In the genomic region with DNA sequence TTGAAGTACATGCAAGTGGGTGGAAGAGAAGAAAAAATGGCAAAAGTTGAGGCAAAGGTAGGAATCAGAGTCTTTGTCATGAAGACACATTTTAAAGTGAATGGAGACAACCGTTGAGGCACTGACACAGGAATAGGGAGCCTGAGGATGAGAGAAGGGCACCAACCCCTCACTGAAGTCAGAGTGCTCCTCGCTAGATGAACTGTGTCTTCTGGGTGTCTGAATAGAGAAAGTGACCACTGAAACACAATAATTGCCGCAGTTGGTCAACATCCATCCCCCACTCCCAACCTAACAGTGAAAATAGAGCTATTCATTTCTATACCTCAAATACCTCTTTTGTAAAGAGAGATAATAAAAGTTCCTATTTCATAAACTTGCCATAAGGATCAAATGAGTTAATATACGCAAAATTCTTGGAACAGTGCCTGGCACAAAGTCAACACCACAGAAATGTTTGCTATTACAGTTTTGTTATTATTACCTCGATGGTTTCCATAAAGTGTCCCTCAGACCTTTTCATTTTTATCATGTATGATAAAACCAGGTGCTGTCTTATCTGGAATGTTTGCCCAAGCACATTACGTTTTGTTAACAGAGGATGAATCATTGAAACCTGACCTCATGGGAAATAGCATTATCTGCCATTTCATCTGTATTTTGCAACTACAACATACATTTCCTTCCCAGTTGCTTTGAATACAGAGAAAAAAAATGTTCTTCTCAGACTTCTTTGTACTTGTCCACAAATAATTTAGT, we compare ENCODE assay signal across 1 cellular context.
TF ChIP-seq lines count a peak whose summit lies in the region.

No MANE protein-coding gene starts in this region.

TF ChIP-seq in K562, 482 proteins besides CTCF, POLR2A, EP300 and RAD21 (continued from another document and continues in another):
- TF ChIP-seq, protein P1, sequence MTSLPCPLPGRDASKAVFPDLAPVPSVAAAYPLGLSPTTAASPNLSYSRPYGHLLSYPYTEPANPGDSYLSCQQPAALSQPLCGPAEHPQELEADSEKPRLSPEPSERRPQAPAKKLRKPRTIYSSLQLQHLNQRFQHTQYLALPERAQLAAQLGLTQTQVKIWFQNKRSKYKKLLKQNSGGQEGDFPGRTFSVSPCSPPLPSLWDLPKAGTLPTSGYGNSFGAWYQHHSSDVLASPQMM (CRISPR knock-in tag; IDR thresholded peaks at IDR 0.05) = no peak
- TF ChIP-seq, protein P2, sequence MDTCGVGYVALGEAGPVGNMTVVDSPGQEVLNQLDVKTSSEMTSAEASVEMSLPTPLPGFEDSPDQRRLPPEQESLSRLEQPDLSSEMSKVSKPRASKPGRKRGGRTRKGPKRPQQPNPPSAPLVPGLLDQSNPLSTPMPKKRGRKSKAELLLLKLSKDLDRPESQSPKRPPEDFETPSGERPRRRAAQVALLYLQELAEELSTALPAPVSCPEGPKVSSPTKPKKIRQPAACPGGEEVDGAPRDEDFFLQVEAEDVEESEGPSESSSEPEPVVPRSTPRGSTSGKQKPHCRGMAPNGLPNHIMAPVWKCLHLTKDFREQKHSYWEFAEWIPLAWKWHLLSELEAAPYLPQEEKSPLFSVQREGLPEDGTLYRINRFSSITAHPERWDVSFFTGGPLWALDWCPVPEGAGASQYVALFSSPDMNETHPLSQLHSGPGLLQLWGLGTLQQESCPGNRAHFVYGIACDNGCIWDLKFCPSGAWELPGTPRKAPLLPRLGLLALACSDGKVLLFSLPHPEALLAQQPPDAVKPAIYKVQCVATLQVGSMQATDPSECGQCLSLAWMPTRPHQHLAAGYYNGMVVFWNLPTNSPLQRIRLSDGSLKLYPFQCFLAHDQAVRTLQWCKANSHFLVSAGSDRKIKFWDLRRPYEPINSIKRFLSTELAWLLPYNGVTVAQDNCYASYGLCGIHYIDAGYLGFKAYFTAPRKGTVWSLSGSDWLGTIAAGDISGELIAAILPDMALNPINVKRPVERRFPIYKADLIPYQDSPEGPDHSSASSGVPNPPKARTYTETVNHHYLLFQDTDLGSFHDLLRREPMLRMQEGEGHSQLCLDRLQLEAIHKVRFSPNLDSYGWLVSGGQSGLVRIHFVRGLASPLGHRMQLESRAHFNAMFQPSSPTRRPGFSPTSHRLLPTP (IDR thresholded peaks at IDR 0.05; ENCODE audit: borderline replicate concordance, extremely low read depth, insufficient read length) = no peak
- peak; percentile 30; the same call in 1 of the 2 replicates for TF ChIP-seq TAL1 (IDR thresholded peaks at IDR 0.05)
- TF ChIP-seq MYBL2 (IDR thresholded peaks at IDR 0.05; ENCODE audit: low read depth) = no peak
- no peak for TF ChIP-seq MYBL2 (CRISPR knock-in tag; IDR thresholded peaks at IDR 0.05; ENCODE audit: borderline replicate concordance)
- TF ChIP-seq, protein P3, sequence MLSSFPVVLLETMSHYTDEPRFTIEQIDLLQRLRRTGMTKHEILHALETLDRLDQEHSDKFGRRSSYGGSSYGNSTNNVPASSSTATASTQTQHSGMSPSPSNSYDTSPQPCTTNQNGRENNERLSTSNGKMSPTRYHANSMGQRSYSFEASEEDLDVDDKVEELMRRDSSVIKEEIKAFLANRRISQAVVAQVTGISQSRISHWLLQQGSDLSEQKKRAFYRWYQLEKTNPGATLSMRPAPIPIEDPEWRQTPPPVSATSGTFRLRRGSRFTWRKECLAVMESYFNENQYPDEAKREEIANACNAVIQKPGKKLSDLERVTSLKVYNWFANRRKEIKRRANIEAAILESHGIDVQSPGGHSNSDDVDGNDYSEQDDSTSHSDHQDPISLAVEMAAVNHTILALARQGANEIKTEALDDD (IDR thresholded peaks at IDR 0.05) = no peak
- TF ChIP-seq ZNF324 (CRISPR knock-in tag; IDR thresholded peaks at IDR 0.05) = no peak
- TF ChIP-seq, protein P4, sequence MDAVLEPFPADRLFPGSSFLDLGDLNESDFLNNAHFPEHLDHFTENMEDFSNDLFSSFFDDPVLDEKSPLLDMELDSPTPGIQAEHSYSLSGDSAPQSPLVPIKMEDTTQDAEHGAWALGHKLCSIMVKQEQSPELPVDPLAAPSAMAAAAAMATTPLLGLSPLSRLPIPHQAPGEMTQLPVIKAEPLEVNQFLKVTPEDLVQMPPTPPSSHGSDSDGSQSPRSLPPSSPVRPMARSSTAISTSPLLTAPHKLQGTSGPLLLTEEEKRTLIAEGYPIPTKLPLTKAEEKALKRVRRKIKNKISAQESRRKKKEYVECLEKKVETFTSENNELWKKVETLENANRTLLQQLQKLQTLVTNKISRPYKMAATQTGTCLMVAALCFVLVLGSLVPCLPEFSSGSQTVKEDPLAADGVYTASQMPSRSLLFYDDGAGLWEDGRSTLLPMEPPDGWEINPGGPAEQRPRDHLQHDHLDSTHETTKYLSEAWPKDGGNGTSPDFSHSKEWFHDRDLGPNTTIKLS (IDR thresholded peaks at IDR 0.05; ENCODE audit: borderline replicate concordance, low read depth) = no peak
- TF ChIP-seq, protein P5, sequence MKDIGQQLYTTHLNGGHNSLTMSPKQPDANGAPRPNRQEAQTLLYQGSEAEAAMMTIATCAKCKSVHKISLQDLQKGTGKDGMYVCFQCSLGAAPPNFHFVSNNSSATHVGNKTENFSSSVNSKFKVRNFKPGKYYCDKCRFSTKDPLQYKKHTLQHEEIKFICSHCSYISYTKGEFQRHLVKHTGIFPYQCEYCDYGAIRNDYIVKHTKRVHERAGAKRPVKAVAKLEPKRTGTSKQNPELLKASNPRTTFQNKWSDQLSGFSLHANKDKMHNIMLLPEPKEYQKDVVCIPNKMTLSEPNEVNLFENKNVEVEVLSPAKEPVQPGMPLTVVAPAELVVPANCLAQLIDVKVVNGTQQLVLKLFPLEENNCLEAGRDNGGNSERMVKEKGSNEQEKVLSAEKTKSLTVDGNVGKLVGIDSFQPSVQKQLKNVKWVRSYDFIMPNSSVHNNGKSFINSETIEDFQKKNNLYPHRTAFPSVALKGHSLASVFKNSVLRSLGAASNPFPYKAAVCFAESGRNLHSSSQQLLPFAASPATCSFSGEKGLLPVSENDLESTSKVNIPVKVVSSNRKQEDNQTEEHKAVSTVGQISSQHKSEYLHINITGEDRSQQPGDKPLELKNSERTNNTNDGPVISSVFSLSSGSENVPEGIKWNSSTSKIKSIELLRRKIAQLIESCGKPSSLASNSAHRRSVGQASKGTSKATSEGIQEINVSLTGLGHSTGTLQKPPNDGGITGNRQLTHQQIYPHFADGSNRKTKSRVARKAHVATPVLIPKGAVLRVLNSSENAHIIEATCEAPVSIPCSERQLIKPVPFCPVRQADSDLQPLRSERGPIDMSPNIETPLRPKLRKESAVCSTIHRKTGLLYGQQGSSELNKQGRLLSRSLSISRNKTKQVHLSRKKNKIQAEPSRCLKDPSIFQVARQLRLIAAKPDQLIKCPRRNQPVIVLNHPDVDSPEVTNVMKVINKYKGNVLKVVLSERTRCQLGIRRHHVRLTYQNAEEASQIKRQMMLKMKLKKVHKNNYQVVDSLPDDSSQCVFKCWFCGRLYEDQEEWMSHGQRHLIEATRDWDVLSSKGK (CRISPR knock-in tag; IDR thresholded peaks at IDR 0.05) = no peak
- TF ChIP-seq, protein P6, sequence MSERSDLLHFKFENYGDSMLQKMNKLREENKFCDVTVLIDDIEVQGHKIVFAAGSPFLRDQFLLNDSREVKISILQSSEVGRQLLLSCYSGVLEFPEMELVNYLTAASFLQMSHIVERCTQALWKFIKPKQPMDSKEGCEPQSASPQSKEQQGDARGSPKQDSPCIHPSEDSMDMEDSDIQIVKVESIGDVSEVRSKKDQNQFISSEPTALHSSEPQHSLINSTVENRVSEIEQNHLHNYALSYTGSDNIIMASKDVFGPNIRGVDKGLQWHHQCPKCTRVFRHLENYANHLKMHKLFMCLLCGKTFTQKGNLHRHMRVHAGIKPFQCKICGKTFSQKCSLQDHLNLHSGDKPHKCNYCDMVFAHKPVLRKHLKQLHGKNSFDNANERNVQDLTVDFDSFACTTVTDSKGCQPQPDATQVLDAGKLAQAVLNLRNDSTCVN (CRISPR knock-in tag; IDR thresholded peaks at IDR 0.05) = no peak
- no peak for TF ChIP-seq WHSC1 (IDR thresholded peaks at IDR 0.05; ENCODE audit: low read length)
- no peak for TF ChIP-seq TAF9B (IDR thresholded peaks at IDR 0.05; ENCODE audit: partially characterized antibody)
- TF ChIP-seq ESRRA (IDR thresholded peaks at IDR 0.05; ENCODE audit: borderline replicate concordance, low read depth) = no peak
- no peak for TF ChIP-seq RFX5 (IDR thresholded peaks at IDR 0.05; ENCODE audit: low read depth, low read length)
- TF ChIP-seq RBM39 (optimal IDR thresholded peaks at IDR 0.05; ENCODE audit: low read depth, low read length) = no peak
- peak in 1 of 2 experiments; percentile 68; a peak in 1 of 4 replicates for TF ChIP-seq TRIM24 (IDR thresholded peaks at IDR 0.05)
- TF ChIP-seq, protein P7, sequence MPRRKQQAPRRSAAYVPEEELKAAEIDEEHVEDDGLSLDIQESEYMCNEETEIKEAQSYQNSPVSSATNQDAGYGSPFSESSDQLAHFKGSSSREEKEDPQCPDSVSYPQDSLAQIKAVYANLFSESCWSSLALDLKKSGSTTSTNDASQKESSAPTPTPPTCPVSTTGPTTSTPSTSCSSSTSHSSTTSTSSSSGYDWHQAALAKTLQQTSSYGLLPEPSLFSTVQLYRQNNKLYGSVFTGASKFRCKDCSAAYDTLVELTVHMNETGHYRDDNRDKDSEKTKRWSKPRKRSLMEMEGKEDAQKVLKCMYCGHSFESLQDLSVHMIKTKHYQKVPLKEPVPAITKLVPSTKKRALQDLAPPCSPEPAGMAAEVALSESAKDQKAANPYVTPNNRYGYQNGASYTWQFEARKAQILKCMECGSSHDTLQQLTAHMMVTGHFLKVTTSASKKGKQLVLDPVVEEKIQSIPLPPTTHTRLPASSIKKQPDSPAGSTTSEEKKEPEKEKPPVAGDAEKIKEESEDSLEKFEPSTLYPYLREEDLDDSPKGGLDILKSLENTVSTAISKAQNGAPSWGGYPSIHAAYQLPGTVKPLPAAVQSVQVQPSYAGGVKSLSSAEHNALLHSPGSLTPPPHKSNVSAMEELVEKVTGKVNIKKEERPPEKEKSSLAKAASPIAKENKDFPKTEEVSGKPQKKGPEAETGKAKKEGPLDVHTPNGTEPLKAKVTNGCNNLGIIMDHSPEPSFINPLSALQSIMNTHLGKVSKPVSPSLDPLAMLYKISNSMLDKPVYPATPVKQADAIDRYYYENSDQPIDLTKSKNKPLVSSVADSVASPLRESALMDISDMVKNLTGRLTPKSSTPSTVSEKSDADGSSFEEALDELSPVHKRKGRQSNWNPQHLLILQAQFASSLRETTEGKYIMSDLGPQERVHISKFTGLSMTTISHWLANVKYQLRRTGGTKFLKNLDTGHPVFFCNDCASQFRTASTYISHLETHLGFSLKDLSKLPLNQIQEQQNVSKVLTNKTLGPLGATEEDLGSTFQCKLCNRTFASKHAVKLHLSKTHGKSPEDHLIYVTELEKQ (CRISPR knock-in tag; IDR thresholded peaks at IDR 0.05) = no peak
- no peak for TF ChIP-seq NCOA6 (IDR thresholded peaks at IDR 0.05)
- TF ChIP-seq, protein P8, sequence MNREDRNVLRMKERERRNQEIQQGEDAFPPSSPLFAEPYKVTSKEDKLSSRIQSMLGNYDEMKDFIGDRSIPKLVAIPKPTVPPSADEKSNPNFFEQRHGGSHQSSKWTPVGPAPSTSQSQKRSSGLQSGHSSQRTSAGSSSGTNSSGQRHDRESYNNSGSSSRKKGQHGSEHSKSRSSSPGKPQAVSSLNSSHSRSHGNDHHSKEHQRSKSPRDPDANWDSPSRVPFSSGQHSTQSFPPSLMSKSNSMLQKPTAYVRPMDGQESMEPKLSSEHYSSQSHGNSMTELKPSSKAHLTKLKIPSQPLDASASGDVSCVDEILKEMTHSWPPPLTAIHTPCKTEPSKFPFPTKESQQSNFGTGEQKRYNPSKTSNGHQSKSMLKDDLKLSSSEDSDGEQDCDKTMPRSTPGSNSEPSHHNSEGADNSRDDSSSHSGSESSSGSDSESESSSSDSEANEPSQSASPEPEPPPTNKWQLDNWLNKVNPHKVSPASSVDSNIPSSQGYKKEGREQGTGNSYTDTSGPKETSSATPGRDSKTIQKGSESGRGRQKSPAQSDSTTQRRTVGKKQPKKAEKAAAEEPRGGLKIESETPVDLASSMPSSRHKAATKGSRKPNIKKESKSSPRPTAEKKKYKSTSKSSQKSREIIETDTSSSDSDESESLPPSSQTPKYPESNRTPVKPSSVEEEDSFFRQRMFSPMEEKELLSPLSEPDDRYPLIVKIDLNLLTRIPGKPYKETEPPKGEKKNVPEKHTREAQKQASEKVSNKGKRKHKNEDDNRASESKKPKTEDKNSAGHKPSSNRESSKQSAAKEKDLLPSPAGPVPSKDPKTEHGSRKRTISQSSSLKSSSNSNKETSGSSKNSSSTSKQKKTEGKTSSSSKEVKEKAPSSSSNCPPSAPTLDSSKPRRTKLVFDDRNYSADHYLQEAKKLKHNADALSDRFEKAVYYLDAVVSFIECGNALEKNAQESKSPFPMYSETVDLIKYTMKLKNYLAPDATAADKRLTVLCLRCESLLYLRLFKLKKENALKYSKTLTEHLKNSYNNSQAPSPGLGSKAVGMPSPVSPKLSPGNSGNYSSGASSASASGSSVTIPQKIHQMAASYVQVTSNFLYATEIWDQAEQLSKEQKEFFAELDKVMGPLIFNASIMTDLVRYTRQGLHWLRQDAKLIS (CRISPR knock-in tag; IDR thresholded peaks at IDR 0.05) = no peak
- TF ChIP-seq FOXJ3 (CRISPR knock-in tag; IDR thresholded peaks at IDR 0.05) = no peak
- no peak for TF ChIP-seq KLF6 (CRISPR knock-in tag; IDR thresholded peaks at IDR 0.05; ENCODE audit: borderline replicate concordance)
- no peak for TF ChIP-seq LCOR (CRISPR knock-in tag; IDR thresholded peaks at IDR 0.05)
- no peak for TF ChIP-seq ETV6 (IDR thresholded peaks at IDR 0.05; ENCODE audit: borderline replicate concordance in 1 of 2, low read depth in 2 of 2, low read length in 1 of 2)
- no peak for TF ChIP-seq ETV6 (CRISPR knock-in tag; IDR thresholded peaks at IDR 0.05; ENCODE audit: borderline replicate concordance)
- no peak for TF ChIP-seq HDAC1 (IDR thresholded peaks at IDR 0.05)
- TF ChIP-seq, protein P9, sequence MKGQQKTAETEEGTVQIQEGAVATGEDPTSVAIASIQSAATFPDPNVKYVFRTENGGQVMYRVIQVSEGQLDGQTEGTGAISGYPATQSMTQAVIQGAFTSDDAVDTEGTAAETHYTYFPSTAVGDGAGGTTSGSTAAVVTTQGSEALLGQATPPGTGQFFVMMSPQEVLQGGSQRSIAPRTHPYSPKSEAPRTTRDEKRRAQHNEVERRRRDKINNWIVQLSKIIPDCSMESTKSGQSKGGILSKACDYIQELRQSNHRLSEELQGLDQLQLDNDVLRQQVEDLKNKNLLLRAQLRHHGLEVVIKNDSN (CRISPR knock-in tag; IDR thresholded peaks at IDR 0.05) = no peak
- no peak for TF ChIP-seq CXXC5 (CRISPR knock-in tag; IDR thresholded peaks at IDR 0.05)
- no peak for TF ChIP-seq ZNF384 (IDR thresholded peaks at IDR 0.05; ENCODE audit: low read depth, low read length)
- no peak for TF ChIP-seq POLR2AphosphoS5 (IDR thresholded peaks at IDR 0.05; ENCODE audit: control insufficient read depth, insufficient read depth, low read depth, low read length)
- no peak for TF ChIP-seq ZNF444 (CRISPR knock-in tag; IDR thresholded peaks at IDR 0.05)
- TF ChIP-seq KLF1 (tag; IDR thresholded peaks at IDR 0.05) = no peak
- no peak for TF ChIP-seq POLR2G (IDR thresholded peaks at IDR 0.05; ENCODE audit: low read depth, low read length)
- TF ChIP-seq CBFA2T3 (IDR thresholded peaks at IDR 0.05) = peak; percentile 55; the same call in 1 of the 2 replicates
- TF ChIP-seq MBD2 (IDR thresholded peaks at IDR 0.05; ENCODE audit: borderline replicate concordance, low read depth) = no peak
- no peak for TF ChIP-seq CCAR2 (IDR thresholded peaks at IDR 0.05; ENCODE audit: low read depth, low read length)
- TF ChIP-seq ATF1 (CRISPR knock-in tag; IDR thresholded peaks at IDR 0.05) = no peak
- TF ChIP-seq ATF1 (tag; IDR thresholded peaks at IDR 0.05) = no peak
- TF ChIP-seq GABPB1 (CRISPR knock-in tag; IDR thresholded peaks at IDR 0.05) = no peak
- TF ChIP-seq CEBPB (tag; IDR thresholded peaks at IDR 0.05) = peak; percentile 74
- TF ChIP-seq ZNF140 (CRISPR knock-in tag; IDR thresholded peaks at IDR 0.05) = no peak
- TF ChIP-seq STAT5A (IDR thresholded peaks at IDR 0.05; ENCODE audit: borderline replicate concordance, low read length) = no peak
- no peak for TF ChIP-seq BHLHE40 (IDR thresholded peaks at IDR 0.05; ENCODE audit: low read length)
